In genomic region chr6:166540631-166541331, GRCh38 we compare ENCODE assay signal across 9 cellular contexts. TPM values are rescaled to one million over a fixed set of nuclear protein-coding genes. Genes with fewer than 3 reads are reported as not detected.
A peak's percentile ranks its signal among the peaks of the same experiment; 100 is the strongest.
DNase-seq lines count a peak whose midpoint lies in the region; ATAC-seq, FAIRE-seq and TF ChIP-seq lines count a peak whose summit lies in the region.
"Had no signal": no experiment of that assay in that cellular context is flagged by ENCODE, and none has a peak within 500 bp of the region (broad histone marks: within the 10 kb centered on the region; RNA-seq: fewer than 3 reads in every experiment).

No MANE protein-coding gene starts in this region.

- ATAC-seq in GM19328 (IDR thresholded peaks at IDR 0.05; ENCODE audit: unreplicated experiment) (peak; percentile 97), HG03135 (IDR thresholded peaks at IDR 0.05; ENCODE audit: unreplicated experiment) (peak; percentile 93), HepG2 (no peak; the same call in 2 of the 3 replicates)
- peak; percentile 94 to 95 for ATAC-seq in activated CD4-positive, CD25-positive, alpha-beta regulatory T cell treated with anti-CD3 and anti-CD28 coated beads, Interleukin-2, amount 50 U/mL, for 24 hours

- H3K4me1 ChIP-seq in HepG2 (ENCODE audit: insufficient read depth, low read length): no peaks in the 10 kb centered on the region

- H3K4me1 Mint-ChIP-seq in endothelial cell (ENCODE audit: unreplicated experiment): peaks cover 46% of the 10 kb centered on the region

- POLR2A ChIA-PET in HepG2 (lab: Yijun Ruan, JAX): no interaction called here

- no peaks in the 10 kb centered on the region for H3K79me2 ChIP-seq in HepG2 (ENCODE audit: insufficient read depth, low read length)

- no peak overlapping the region for H3K4me2 ChIP-seq in HepG2 (ENCODE audit: low read depth, low read length)

- no peaks in the 10 kb centered on the region for H3K36me3 ChIP-seq in HepG2 (replicated peaks in 1 of 2; ENCODE audit: control insufficient read depth in 1 of 2, insufficient read depth in 2 of 2, low read length in 2 of 2)
- H3K36me3 ChIP-seq: right lobe of liver had no signal

- intact Hi-C loops in HepG2 (cut with micrococcal nuclease; ENCODE audit: unreplicated experiment): no loop called here

- H4K20me1 ChIP-seq in HepG2 (ENCODE audit: insufficient read depth, low read length): no peaks in the 10 kb centered on the region; the same call in 1 of the 2 replicates

- TF ChIP-seq RAD21 in HepG2 (CRISPR knock-in tag; IDR thresholded peaks at IDR 0.05): no peak

- no peak overlapping the region for H3K27ac ChIP-seq in HepG2 (ENCODE audit: extremely low read length, insufficient read depth, low read length)
- H3K27ac ChIP-seq: right lobe of liver had no signal

- H3K27me3 Mint-ChIP-seq in endothelial cell (ENCODE audit: unreplicated experiment): peaks cover 12% of the 10 kb centered on the region

- no TSS peak for BruUV-seq in HepG2 (replicated peaks; lab: Mats Ljungman, UMichigan)

- CTCF ChIA-PET in HepG2 (lab: Yijun Ruan, JAX; ENCODE audit: low intra/inter-chr PET ratio, low total read pairs): no interaction called here

- no peaks in the 10 kb centered on the region for H3K9me3 ChIP-seq in HepG2 (ENCODE audit: low read length)
- H3K9me3 ChIP-seq: right lobe of liver had no signal

- TF ChIP-seq EP300 in HepG2 (IDR thresholded peaks at IDR 0.05; ENCODE audit: low read depth in 2 of 2, low read length in 2 of 2) (no peak), HepG2 (CRISPR knock-in tag; IDR thresholded peaks at IDR 0.05; ENCODE audit: borderline replicate concordance) (no peak)

- no peak overlapping the region for H3K4me3 ChIP-seq in HepG2 (replicated peaks in 1 of 3; ENCODE audit: insufficient read depth in 1 of 3, low read depth in 2 of 3, low read length in 3 of 3)
- H3K4me3 ChIP-seq: right lobe of liver had no signal

- H3K9ac ChIP-seq in HepG2 (ENCODE audit: insufficient read depth, low read depth, low read length): no peak overlapping the region

- H2AFZ ChIP-seq in HepG2 (ENCODE audit: low read length): no peak overlapping the region

- TF ChIP-seq CTCF in endothelial cell (IDR thresholded peaks at IDR 0.05; ENCODE audit: unreplicated experiment): no peak
- no peak for TF ChIP-seq CTCF in HepG2 (CRISPR knock-in tag; IDR thresholded peaks at IDR 0.05)

- no peak overlapping the region for H3K4me3 Mint-ChIP-seq in endothelial cell (ENCODE audit: unreplicated experiment)

- no peaks in the 10 kb centered on the region for H3K9me3 Mint-ChIP-seq in endothelial cell (ENCODE audit: unreplicated experiment)

- peaks cover 6 to 88% of the 10 kb centered on the region in 2 experiments for H3K27me3 ChIP-seq in HepG2 (ENCODE audit: control insufficient read depth in 1 of 2, insufficient read depth in 2 of 2, low read length in 2 of 2)
- H3K27me3 ChIP-seq: right lobe of liver had no signal

- in situ Hi-C loops in HepG2 (cut with HindIII; ENCODE audit: extremely low pct_ligation_motif_present, low pct_unique_long_range_greater_than_20kb): no loop called here

- H3K36me3 Mint-ChIP-seq in endothelial cell (ENCODE audit: low read depth, unreplicated experiment): peaks cover 38% of the 10 kb centered on the region

- peak overlapping the region; percentile 18 for H3K27ac Mint-ChIP-seq in endothelial cell (ENCODE audit: unreplicated experiment)

- FAIRE-seq in HepG2 (lab: Jason Lieb, UNC): no peak

- TF ChIP-seq POLR2A in HepG2 (IDR thresholded peaks at IDR 0.05; ENCODE audit: insufficient read depth in 1 of 2, low read depth in 2 of 2, low read length in 2 of 2): no peak

- no peak for DNase-seq in endothelial cell (ENCODE audit: low spot score)
- peak; percentile 10 to 50 (median 22) for DNase-seq in stimulated activated CD4-positive, alpha-beta T cell treated with anti-CD3 and anti-CD28 coated beads, Interleukin-1b, Interleukin-23, amount 100 ng/mL, for 24 hours (ENCODE audit: low read depth in 4 of 4, low spot score in 1 of 4)
- no peak for DNase-seq in DMS114 treated with DMSO at 0.1 percent for 48 hours (lab: John Stamatoyannopoulos, UW; ENCODE audit: unreplicated experiment)
- no peak for DNase-seq in HepG2 (ENCODE audit: low spot score)
- DNase-seq in NCI-H524 treated with DMSO at 0.1 percent for 48 hours (lab: John Stamatoyannopoulos, UW): no peak
- DNase-seq: right lobe of liver had no signal

- 29% methylated on average over 18 of the region's 18 CpGs for WGBS in HepG2 (ENCODE audit: low lambda C conversion rate)

TF ChIP-seq in HepG2, 621 proteins besides CTCF, POLR2A, EP300 and RAD21 (continues in another document):
- no peak for TF ChIP-seq PTBP1 (IDR thresholded peaks at IDR 0.05; ENCODE audit: low read depth, low read length, poor library complexity, severe bottlenecking)
- TF ChIP-seq ZZZ3 (CRISPR knock-in tag; IDR thresholded peaks at IDR 0.05; ENCODE audit: borderline replicate concordance): no peak
- no peak for TF ChIP-seq KLF13 (CRISPR knock-in tag; IDR thresholded peaks at IDR 0.05)
- no peak for TF ChIP-seq CBX2 (IDR thresholded peaks at IDR 0.05; ENCODE audit: low read depth, low read length)
- no peak for TF ChIP-seq CBX2 (CRISPR knock-in tag; IDR thresholded peaks at IDR 0.05; ENCODE audit: low read depth)
- no peak for TF ChIP-seq MXD4 (CRISPR knock-in tag; IDR thresholded peaks at IDR 0.05)
- TF ChIP-seq ZBTB4 (CRISPR knock-in tag; IDR thresholded peaks at IDR 0.05; ENCODE audit: borderline replicate concordance): no peak
- no peak for TF ChIP-seq DDIT3 (CRISPR knock-in tag; IDR thresholded peaks at IDR 0.05)
- no peak for TF ChIP-seq ZSCAN5A (CRISPR knock-in tag; IDR thresholded peaks at IDR 0.05; ENCODE audit: borderline replicate concordance)
- no peak for TF ChIP-seq ZBTB38 (CRISPR knock-in tag; IDR thresholded peaks at IDR 0.05)

RNA-seq across cellular contexts. Expression of gene RAMACL, which starts 45.7 kb away (rescaled TPM):
- total RNA-seq in endothelial cell (ENCODE audit: unreplicated experiment) (4.9 TPM), HepG2 (2016; rRNA removed; fragmentation: Illumina TruSeq; extraction: Trizol) (0.09 TPM in 1 of 2 replicates, not detected in the other)
- not detected in 2 replicates for total RNA-seq in HepG2 (2016; cell fraction: cytosol; rRNA removed; fragmentation: Illumina TruSeq; extraction: Trizol; ENCODE audit: low read depth)
- total RNA-seq in HepG2 (2016; cell fraction: insoluble cytoplasmic fraction; rRNA removed; fragmentation: Illumina TruSeq; extraction: Trizol): 0.09 and 0.15 TPM in 2 replicates
- total RNA-seq in HepG2 (2016; cell fraction: membrane; rRNA removed; fragmentation: Illumina TruSeq; extraction: Trizol): not detected in 2 replicates
- not detected in 2 replicates for total RNA-seq in HepG2 (2016; cell fraction: nucleus; rRNA removed; fragmentation: Illumina TruSeq; extraction: Trizol)
- 0.14 and 0.29 TPM in 2 replicates for polyA plus RNA-seq in HepG2 (2011; rRNA removed)
- polyA plus RNA-seq in HepG2 (2011; cell fraction: cytosol; rRNA removed): 0.03 and 0.18 TPM in 2 replicates
- polyA plus RNA-seq in HepG2 (2011; cell fraction: nucleus; rRNA removed): 0.09 TPM in 1 of 2 replicates, not detected in the other
- 0.19 and 0.84 TPM in 2 replicates for polyA plus RNA-seq in HepG2 (2012)
- polyA plus RNA-seq in HepG2 (2016; cell fraction: cytosol; fragmentation: Illumina TruSeq; extraction: Trizol; ENCODE audit: low read depth): not detected in 2 replicates
- polyA plus RNA-seq in HepG2 (2016; cell fraction: insoluble cytoplasmic fraction; fragmentation: Illumina TruSeq; extraction: Trizol; ENCODE audit: low read depth): 0.15 and 0.32 TPM in 2 replicates
- polyA plus RNA-seq in HepG2 (2016; cell fraction: membrane; fragmentation: Illumina TruSeq; extraction: Trizol; ENCODE audit: low read depth): not detected in 2 replicates
- not detected in 2 replicates for polyA plus RNA-seq in HepG2 (2016; cell fraction: nucleus; fragmentation: Illumina TruSeq; extraction: Trizol; ENCODE audit: insufficient read depth, low read depth)
- 0.16 and 0.40 TPM in 2 replicates for polyA minus RNA-seq in HepG2 (2011; rRNA and poly(A)+ RNA removed; ENCODE audit: low replicate concordance)
- 0.26 TPM in 1 of 2 replicates, not detected in the other for polyA minus RNA-seq in HepG2 (2011; cell fraction: cytosol; rRNA and poly(A)+ RNA removed)
- 1.0 and 1.2 TPM in 2 replicates for polyA minus RNA-seq in HepG2 (2011; cell fraction: nucleus; rRNA and poly(A)+ RNA removed)

Comparison
In these comparisons a context has a peak if more than half of its experiments do, and no peak if none do; other contexts are left out.
1. DNase-seq: peak in stimulated activated CD4-positive, alpha-beta T cell treated with anti-CD3 and anti-CD28 coated beads, Interleukin-1b, Interleukin-23, amount 100 ng/mL, for 24 hours (4 of 4); none in endothelial cell (single experiment), DMS114 treated with DMSO at 0.1 percent for 48 hours (single experiment), HepG2 (single experiment) and NCI-H524 treated with DMSO at 0.1 percent for 48 hours (single experiment).